Comparison of ENCODE assay signal across 8 cellular contexts in the genomic region with DNA sequence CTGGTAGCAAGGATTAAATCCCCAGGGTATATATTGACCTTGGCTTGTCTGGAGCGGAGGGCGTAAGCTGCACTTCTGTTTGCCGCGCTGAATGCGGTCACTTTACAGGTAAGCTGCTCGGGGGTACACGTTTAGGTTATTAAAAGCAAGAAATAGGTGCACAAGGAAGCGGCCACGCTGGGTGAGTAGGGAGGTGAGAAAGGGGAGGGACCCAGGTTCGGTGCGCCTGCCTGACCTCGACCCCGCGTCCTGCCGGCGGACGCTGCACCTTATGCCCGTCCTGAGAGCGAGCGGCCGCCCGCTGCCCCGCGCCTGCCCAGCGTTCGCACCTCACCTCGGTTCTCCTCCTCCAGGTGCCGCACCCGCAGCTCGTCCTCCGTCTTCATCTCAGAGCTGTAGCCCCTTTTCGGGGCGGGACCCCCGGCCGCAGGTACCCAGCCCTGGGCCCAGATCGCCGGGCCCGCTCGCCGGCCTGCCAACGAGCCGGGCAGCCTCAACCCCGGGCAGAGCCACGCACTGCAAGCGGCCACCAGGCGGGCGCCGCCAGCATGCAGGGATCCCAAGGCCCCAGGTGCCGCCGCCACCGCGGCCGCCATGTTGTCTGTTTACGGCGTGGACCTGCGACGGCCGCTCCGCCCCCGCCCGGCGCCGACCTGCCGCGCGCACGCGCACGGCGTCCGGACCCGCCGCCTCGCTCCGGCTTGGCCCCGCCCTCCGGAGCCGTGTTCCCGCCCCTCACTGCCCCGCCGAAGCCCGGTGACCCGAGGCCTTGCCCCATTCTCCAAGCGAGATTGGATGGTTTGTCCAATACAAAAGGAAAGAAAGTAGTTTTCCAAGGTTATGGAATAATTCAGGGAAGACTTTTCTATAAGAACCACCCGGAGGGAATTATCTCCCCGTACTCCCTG. TPM values are rescaled to one million over a fixed set of nuclear protein-coding genes. Genes with fewer than 3 reads are reported as not detected.
DNase-seq lines count a peak whose midpoint lies in the region; ATAC-seq and TF ChIP-seq lines count a peak whose summit lies in the region.

A gene with protein sequence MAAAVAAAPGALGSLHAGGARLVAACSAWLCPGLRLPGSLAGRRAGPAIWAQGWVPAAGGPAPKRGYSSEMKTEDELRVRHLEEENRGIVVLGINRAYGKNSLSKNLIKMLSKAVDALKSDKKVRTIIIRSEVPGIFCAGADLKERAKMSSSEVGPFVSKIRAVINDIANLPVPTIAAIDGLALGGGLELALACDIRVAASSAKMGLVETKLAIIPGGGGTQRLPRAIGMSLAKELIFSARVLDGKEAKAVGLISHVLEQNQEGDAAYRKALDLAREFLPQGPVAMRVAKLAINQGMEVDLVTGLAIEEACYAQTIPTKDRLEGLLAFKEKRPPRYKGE (minus strand): TSS at position 625 of the 908 bp plus-strand sequence. CDS start 29 bp downstream, at position 596.

- ATAC-seq in GM18508 (IDR thresholded peaks at IDR 0.05; ENCODE audit: insufficient read depth, unreplicated experiment) (peak; percentile 42), HG02973 (IDR thresholded peaks at IDR 0.05; ENCODE audit: unreplicated experiment) (peak; percentile 80)

- H2AFZ ChIP-seq in ACC112 (ENCODE audit: low read length, unreplicated experiment) = peak within 1 kb of the TSS; percentile 99

- H3K4me3 ChIP-seq in ACC112 (ENCODE audit: low read depth, low read length) = peak within 1 kb of the TSS; percentile 89
- peak within 1 kb of the TSS; percentile 99 for H3K4me3 ChIP-seq in kidney epithelial cell (ENCODE audit: low read depth, low read length)

- peak within 1 kb of the TSS; percentile 1; the same call in 1 of the 2 replicates for H3K27ac ChIP-seq in ACC112 (ENCODE audit: low read depth, low read length)

- TF ChIP-seq CTCF in kidney epithelial cell (IDR thresholded peaks at IDR 0.05; ENCODE audit: insufficient read depth, low read length, poor library complexity, severe bottlenecking) = no peak

- H3K27me3 ChIP-seq in ACC112 (ENCODE audit: insufficient read depth, low read length) (no peaks in the 10 kb centered on the region), kidney epithelial cell (ENCODE audit: control insufficient read depth, insufficient read depth, low read length) (no peaks in the 10 kb centered on the region)

- DNase-seq in NCI-H2171 treated with DMSO at 0.1 percent for 48 hours (lab: John Stamatoyannopoulos, UW) (peak; percentile 61), cerebellar cortex (ENCODE audit: low spot score) (peak; percentile 74), kidney epithelial cell (ENCODE audit: low read depth) (peak; percentile 31)
- peak; percentile 78 for DNase-seq in activated CD4-positive, alpha-beta T cell treated with anti-CD3 and anti-CD28 coated beads for 1 hour
- peak; percentile 91 for DNase-seq in stimulated activated CD4-positive, alpha-beta T cell treated with anti-CD3 and anti-CD28 coated beads, Interleukin-15, amount 100 ng/mL, for 24 hours

- no peaks in the 10 kb centered on the region for H3K36me3 ChIP-seq in ACC112 (ENCODE audit: insufficient read depth, low read length)
- no peaks in the 10 kb centered on the region for H3K36me3 ChIP-seq in kidney epithelial cell (ENCODE audit: control insufficient read depth, insufficient read depth, low read length)

- peaks cover 22% of the 10 kb centered on the region for H3K4me1 ChIP-seq in ACC112 (ENCODE audit: control insufficient read depth, insufficient read depth, low read length, unreplicated experiment)

- peaks cover 47% of the 10 kb centered on the region for H3K79me2 ChIP-seq in ACC112 (ENCODE audit: control insufficient read depth, insufficient read depth, low read length, unreplicated experiment)

RNA-seq across cellular contexts. Expression of the gene that starts here (rescaled TPM):
- total RNA-seq in kidney epithelial cell = 11.3 and 16.6 TPM in 2 replicates

Comparison
In these comparisons a context has a peak if more than half of its experiments do, and no peak if none do; other contexts are left out.
1. Peak in every context shown above with its lines: DNase-seq, ATAC-seq, H3K4me3 ChIP-seq and H3K27ac ChIP-seq.
2. DNase-seq: peak in every context shown above with its lines; median percentile 91 in stimulated activated CD4-positive, alpha-beta T cell treated with anti-CD3 and anti-CD28 coated beads, Interleukin-15, amount 100 ng/mL, for 24 hours; 78 in activated CD4-positive, alpha-beta T cell treated with anti-CD3 and anti-CD28 coated beads for 1 hour; 74 in cerebellar cortex; 61 in NCI-H2171 treated with DMSO at 0.1 percent for 48 hours; 31 in kidney epithelial cell.